ENCODE assay signal across 8 cellular contexts in genomic region chr3:58177747-58178527, GRCh38. TPM values are rescaled to one million over a fixed set of nuclear protein-coding genes. Genes with fewer than 3 reads are reported as not detected.
DNase-seq lines count a peak whose midpoint lies in the region; ATAC-seq and TF ChIP-seq lines count a peak whose summit lies in the region.

No MANE protein-coding gene starts in this region.

- intact Hi-C loops in gastrocnemius medialis (cut with DNase I; ENCODE audit: low total_unique reads): loop anchor here (1.0 to 5.0 kb wide), 3 partner anchors 39 to 234 kb away; partner anchors contain the start of genes HTD2 and RPP14

- ATAC-seq in GM21576 (IDR thresholded peaks at IDR 0.05; ENCODE audit: unreplicated experiment): peak; percentile 67
- ATAC-seq in gastrocnemius medialis: peak; percentile 88 to 93

- in situ Hi-C loops in gastrocnemius medialis (cut with MboI; ENCODE audit: low sequenced_read_pairs in 4 of 4): loop anchor here in 1 of 4 donors (25.0 kb wide), 1 partner anchor 359 kb away; the partner anchor contains the start of gene ACOX2

- H3K27me3 ChIP-seq in gastrocnemius medialis: no peaks in the 10 kb centered on the region

- no peak overlapping the region for H3K27ac ChIP-seq in gastrocnemius medialis

- peak; percentile 80 for DNase-seq in EH (ENCODE audit: low read depth)
- DNase-seq in LHCN-M2 (ENCODE audit: low read depth): peak; percentile 64
- DNase-seq in T-helper 22 cell (ENCODE audit: low read depth): peak; percentile 62
- peak; percentile 92 for DNase-seq in astrocyte of the hippocampus (ENCODE audit: low read depth, low spot score)
- peak; percentile 50 for DNase-seq in iPS DF 19.7 (ENCODE audit: low read depth, low spot score)
- peak; percentile 68 to 73 for DNase-seq in gastrocnemius medialis
- DNase-seq in NCI-H2107 treated with DMSO at 0.1 percent for 48 hours (lab: John Stamatoyannopoulos, UW; ENCODE audit: unreplicated experiment): no peak

- no peak for TF ChIP-seq POLR2A in gastrocnemius medialis (IDR thresholded peaks at IDR 0.05)

- H3K36me3 ChIP-seq in gastrocnemius medialis: no peaks in the 10 kb centered on the region

- peak overlapping the region; percentile 54 to 62 (median 58) for H3K4me3 ChIP-seq in gastrocnemius medialis

- H3K4me1 ChIP-seq in gastrocnemius medialis: peaks cover 3 to 15% of the 10 kb centered on the region in 2 donors

- TF ChIP-seq CTCF in gastrocnemius medialis (IDR thresholded peaks at IDR 0.05 in 4 of 5, conservative IDR thresholded peaks at IDR 0.05 in 1 of 5): peak; percentile 87 to 93 (median 88)

- H3K9me3 ChIP-seq in gastrocnemius medialis: no peaks in the 10 kb centered on the region

RNA-seq across cellular contexts. Expression of gene DNASE1L3, which starts 32.8 kb away (rescaled TPM):
- total RNA-seq in LHCN-M2 (2014; rRNA removed): not detected in 2 replicates
- not detected for polyA plus RNA-seq in LHCN-M2 (2012)
- under 1 TPM in 2 of 4 donors, not detected in 2; 0.29 to 0.42 TPM for total RNA-seq in gastrocnemius medialis

RNA-seq across cellular contexts. Expression of gene ABHD6, which starts 59.7 kb away (rescaled TPM):
- 10.2 and 11.0 TPM in 2 replicates for total RNA-seq in LHCN-M2 (2014; rRNA removed)
- polyA plus RNA-seq in LHCN-M2 (2012): 3.7 TPM
- total RNA-seq in gastrocnemius medialis: 10 to 100 TPM in 2 of 4 donors, 1 to 10 TPM in 2; 5.8 to 14.0 (median 9.6) TPM
